30 cellular contexts compared by ENCODE assay signal in the genomic region with DNA sequence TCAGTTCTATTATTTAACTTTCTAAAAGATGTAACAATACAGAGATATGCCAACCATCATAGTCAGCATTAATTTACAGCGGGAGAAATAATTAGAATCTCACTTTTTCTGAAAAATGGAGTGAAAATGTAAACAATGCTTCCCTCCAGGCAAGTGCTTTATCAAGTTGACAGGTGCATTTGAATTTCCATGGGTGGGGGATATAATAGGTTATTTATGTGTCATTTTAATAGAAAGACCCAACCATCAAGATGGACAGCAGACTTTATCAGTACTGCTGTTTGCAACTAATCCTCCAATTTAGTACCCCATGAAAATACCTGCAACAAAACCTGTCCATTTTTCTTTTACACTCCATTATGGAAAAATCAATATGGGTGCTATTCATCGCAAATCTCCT.
"Had no signal": no experiment of that assay in that cellular context is flagged by ENCODE, and none has a peak within 500 bp of the region (broad histone marks: within the 10 kb centered on the region; RNA-seq: fewer than 3 reads in every experiment).

No MANE protein-coding gene starts in this region.

- H3K9me3 ChIP-seq: lower lobe of right lung, pancreas, prostate gland, suprapubic skin, thoracic aorta, upper lobe of right lung had no signal

- H3K4me1 ChIP-seq: heart right ventricle, lower lobe of right lung, pancreas, prostate gland, sigmoid colon, spleen, suprapubic skin, tibial artery, upper lobe of right lung had no signal

- H2AFZ ChIP-seq: hepatocyte had no signal

- H3K27ac ChIP-seq: heart right ventricle, hepatocyte, lower lobe of right lung, pancreas, prostate gland, sigmoid colon, spleen, suprapubic skin, thoracic aorta, tibial artery, upper lobe of right lung had no signal

- DNase-seq: heart right ventricle; kidney glomerular epithelial cell; left cardiac atrium; left ventricle myocardium superior; lower lobe of right lung; mammary epithelial cell; mesenchymal stem cell; naive B cell; natural killer cell; nephron progenitor cell; pancreas; posterior cingulate gyrus; retina; right cardiac atrium; sigmoid colon; small intestine; spleen; stimulated activated CD4-positive, alpha-beta T cell treated with anti-CD3 and anti-CD28 coated beads, Interleukin-4, amount 100 ng/mL, for 24 hours; stimulated activated naive CD4-positive, alpha-beta T cell; tibial artery; trophoblast cell; upper lobe of right lung had no signal

- ATAC-seq: heart right ventricle; left cardiac atrium; left lobe of liver; left ventricle myocardium superior; lower lobe of right lung; natural killer cell; pancreas; right cardiac atrium; stimulated activated effector memory CD8-positive, alpha-beta T cell treated with anti-CD3 and anti-CD28 coated beads, Interleukin-12 subunit alpha, Interleukin-12 subunit beta, amount 100 ng/mL, for 72 hours; upper lobe of right lung had no signal

- H3K79me2 ChIP-seq: hepatocyte had no signal

- H3K36me3 ChIP-seq: heart right ventricle, lower lobe of right lung, pancreas, prostate gland, sigmoid colon, spleen, suprapubic skin, thoracic aorta, tibial artery, upper lobe of right lung had no signal

- H3K4me3 ChIP-seq: heart right ventricle, hepatocyte, lower lobe of right lung, pancreas, prostate gland, sigmoid colon, spleen, suprapubic skin, thoracic aorta, tibial artery, upper lobe of right lung had no signal

- H3K27me3 ChIP-seq: heart right ventricle, hepatocyte, pancreas, sigmoid colon, spleen, suprapubic skin, tibial artery, upper lobe of right lung had no signal

- H3K4me2 ChIP-seq: hepatocyte had no signal

- FAIRE-seq: keratinocyte, pancreas, small intestine, urothelium cell line had no signal
